In genomic region chr13:105846923-105847322, GRCh38 we compare ENCODE assay signal across 26 cellular contexts.
"Had no signal": no experiment of that assay in that cellular context is flagged by ENCODE, and none has a peak within 500 bp of the region (broad histone marks: within the 10 kb centered on the region; RNA-seq: fewer than 3 reads in every experiment).

No MANE protein-coding gene starts in this region.

- H3K27me3 ChIP-seq: left lung, neural progenitor cell, neutrophil, ovary, right atrium auricular region, suprapubic skin, tibial artery, upper lobe of right lung had no signal

- H3K36me3 ChIP-seq: left lung, lower lobe of right lung, neural progenitor cell, neutrophil, ovary, right atrium auricular region, suprapubic skin, thoracic aorta, tibial artery, upper lobe of right lung had no signal

- H3K4me1 ChIP-seq: left lung, lower lobe of right lung, neural progenitor cell, right atrium auricular region, upper lobe of right lung had no signal

- H3K27ac ChIP-seq: left lung, lower lobe of right lung, neural progenitor cell, neutrophil, ovary, right atrium auricular region, suprapubic skin, thoracic aorta, tibial artery, upper lobe of right lung had no signal

- H3K9me3 ChIP-seq: left lung, lower lobe of right lung, neutrophil, ovary, right atrium auricular region, suprapubic skin, thoracic aorta, tibial artery, upper lobe of right lung had no signal

- H3K4me2 ChIP-seq: neural progenitor cell had no signal

- ATAC-seq: left colon; left lung; lower lobe of right lung; naive thymus-derived CD8-positive, alpha-beta T cell; sciatic nerve; upper lobe of right lung had no signal

- FAIRE-seq: islet of Langerhans, kidney, urothelium cell line had no signal

- DNase-seq: immature natural killer cell; kidney; left colon; left lung; lower lobe of right lung; mammary epithelial cell; naive thymus-derived CD8-positive, alpha-beta T cell; occipital lobe; ovary; stimulated activated CD4-positive, alpha-beta T cell treated with anti-CD3 and anti-CD28 coated beads, Interleukin-12 subunit alpha, Interleukin-12 subunit beta, amount 100 ng/mL, for 4 hours; stimulated activated CD4-positive, alpha-beta T cell treated with anti-CD3 and anti-CD28 coated beads, Interleukin-15, amount 100 ng/mL, for 24 hours; stimulated activated CD4-positive, alpha-beta T cell treated with anti-CD3 and anti-CD28 coated beads, Interleukin-2, amount 100 ng/mL, for 24 hours; stimulated activated CD4-positive, alpha-beta T cell treated with anti-CD3 and anti-CD28 coated beads, Interleukin-4, amount 100 ng/mL, for 1 hour; stimulated activated naive CD4-positive, alpha-beta T cell; tibial artery; trophoblast cell; upper lobe of right lung had no signal

- H3K4me3 ChIP-seq: left lung, lower lobe of right lung, neural progenitor cell, ovary, right atrium auricular region, skin epidermis, suprapubic skin, thoracic aorta, tibial artery, upper lobe of right lung had no signal
